ENCODE assay signal across 21 cellular contexts in the genomic region with DNA sequence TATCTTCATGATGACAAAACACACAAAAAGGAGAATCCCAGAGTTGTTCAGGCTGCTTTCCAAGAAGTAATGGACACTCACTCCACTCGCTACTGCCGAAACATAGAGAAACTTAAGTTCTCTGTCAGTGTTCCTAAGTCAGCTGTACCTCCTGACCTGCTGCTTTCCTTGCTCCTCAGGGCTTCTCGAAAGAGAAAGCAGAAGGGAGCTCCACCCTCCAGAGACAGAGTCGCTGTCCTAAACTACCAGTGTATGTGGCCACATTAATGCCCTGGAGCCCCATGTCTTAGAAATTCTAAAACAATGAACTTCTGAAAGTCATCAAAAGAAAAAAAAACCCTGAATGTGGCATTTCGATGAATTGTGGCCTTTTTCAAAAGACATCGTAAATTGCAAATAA.
"Had no signal": no experiment of that assay in that cellular context is flagged by ENCODE, and none has a peak within 500 bp of the region (broad histone marks: within the 10 kb centered on the region; RNA-seq: fewer than 3 reads in every experiment).

No MANE protein-coding gene starts in this region.

- H3K36me3 Mint-ChIP-seq: naive thymus-derived CD4-positive, alpha-beta T cell; stimulated activated naive B cell treated with anti-CD40 and anti-IgM and Interleukin-4, amounts not matched to agents 10 μg/mL and 1 μg/mL and 100 μg/mL, for 72 hours had no signal

- H3K27ac Mint-ChIP-seq: endodermal cell; naive thymus-derived CD4-positive, alpha-beta T cell; nephron progenitor cell; stimulated activated naive B cell treated with anti-CD40 and anti-IgM and Interleukin-4, amounts not matched to agents 10 μg/mL and 1 μg/mL and 100 μg/mL, for 72 hours; stimulated activated naive CD8-positive, alpha-beta T cell treated with anti-CD3 and anti-CD28 coated beads, Interleukin-15, amount 100 ng/mL, for 72 hours had no signal

- H3K4me3 Mint-ChIP-seq: endodermal cell; naive thymus-derived CD4-positive, alpha-beta T cell; nephron progenitor cell; stimulated activated naive B cell treated with anti-CD40 and anti-IgM and Interleukin-4, amounts not matched to agents 10 μg/mL and 1 μg/mL and 100 μg/mL, for 72 hours; stimulated activated naive CD8-positive, alpha-beta T cell treated with anti-CD3 and anti-CD28 coated beads, Interleukin-15, amount 100 ng/mL, for 72 hours had no signal

- H3K4me3 ChIP-seq: heart right ventricle, right atrium auricular region, sigmoid colon, skin epidermis, testis, tibial nerve, upper lobe of right lung, vagina had no signal

- H3K9me3 ChIP-seq: heart right ventricle, neutrophil, right atrium auricular region, sigmoid colon, testis, tibial nerve, upper lobe of right lung, vagina had no signal

- H3K9me3 Mint-ChIP-seq: endodermal cell, nephron progenitor cell had no signal

- H3K27me3 ChIP-seq: heart right ventricle, neutrophil, right atrium auricular region, sigmoid colon, testis, tibial nerve, upper lobe of right lung, vagina had no signal

- H3K27ac ChIP-seq: heart right ventricle, neutrophil, right atrium auricular region, sigmoid colon, skin epidermis, testis, tibial nerve, upper lobe of right lung, vagina had no signal

- H3K27me3 Mint-ChIP-seq: naive thymus-derived CD4-positive, alpha-beta T cell; stimulated activated naive B cell treated with anti-CD40 and anti-IgM and Interleukin-4, amounts not matched to agents 10 μg/mL and 1 μg/mL and 100 μg/mL, for 72 hours; stimulated activated naive CD8-positive, alpha-beta T cell treated with anti-CD3 and anti-CD28 coated beads, Interleukin-15, amount 100 ng/mL, for 72 hours had no signal

- ATAC-seq: heart right ventricle; naive thymus-derived CD4-positive, alpha-beta T cell; stimulated activated naive B cell treated with anti-CD40 and anti-IgM and Interleukin-4, amounts not matched to agents 10 μg/mL and 1 μg/mL and 100 μg/mL, for 72 hours; stimulated activated naive CD8-positive, alpha-beta T cell treated with anti-CD3 and anti-CD28 coated beads, Interleukin-15, amount 100 ng/mL, for 72 hours; upper lobe of right lung had no signal

- H3K36me3 ChIP-seq: heart right ventricle, neutrophil, right atrium auricular region, sigmoid colon, tibial nerve, upper lobe of right lung, vagina had no signal

- H3K4me1 Mint-ChIP-seq: naive thymus-derived CD4-positive, alpha-beta T cell; stimulated activated naive B cell treated with anti-CD40 and anti-IgM and Interleukin-4, amounts not matched to agents 10 μg/mL and 1 μg/mL and 100 μg/mL, for 72 hours had no signal

- DNase-seq: effector CD4-positive, alpha-beta T cell; endodermal cell; erythroblast; heart right ventricle; hypothalamus; kidney glomerular epithelial cell; naive thymus-derived CD4-positive, alpha-beta T cell; nephron progenitor cell; posterior cingulate gyrus; sigmoid colon; stimulated activated CD4-positive, alpha-beta T cell treated with anti-CD3 and anti-CD28 coated beads, Interleukin-2, amount 100 ng/mL, for 24 hours; stimulated activated CD4-positive, alpha-beta T cell treated with anti-CD3 and anti-CD28 coated beads, Interleukin-4, amount 100 ng/mL, for 4 hours; stimulated activated naive B cell treated with anti-CD40 and anti-IgM and Interleukin-4, amounts not matched to agents 10 μg/mL and 1 μg/mL and 100 μg/mL, for 72 hours; stimulated activated naive CD8-positive, alpha-beta T cell treated with anti-CD3 and anti-CD28 coated beads, Interleukin-15, amount 100 ng/mL, for 72 hours; testis; upper lobe of right lung had no signal

- H3K4me1 ChIP-seq: heart right ventricle, right atrium auricular region, sigmoid colon, testis, tibial nerve, upper lobe of right lung, vagina had no signal
